Comparison of ENCODE assay signal across 1 cellular context in the genomic region with DNA sequence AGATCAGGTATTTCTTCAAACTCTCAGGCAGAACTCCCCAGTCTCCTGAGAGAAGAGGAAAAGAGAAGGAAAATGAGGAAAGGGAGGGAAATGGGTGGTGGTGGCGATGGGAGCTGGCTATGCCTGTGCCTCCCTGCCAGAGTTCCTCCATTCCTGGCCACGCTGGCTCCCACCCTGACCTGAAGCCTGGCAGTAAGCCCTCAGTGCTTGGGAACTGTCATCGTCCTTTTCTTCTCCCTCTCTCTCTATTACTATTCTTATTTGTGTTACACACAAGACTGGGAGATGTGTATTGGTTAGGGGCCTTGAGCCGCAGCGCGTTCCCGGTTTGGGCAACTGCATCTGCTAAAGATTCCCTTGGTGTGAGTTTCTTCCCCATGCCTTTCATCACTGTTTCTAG.
TF ChIP-seq lines count a peak whose summit lies in the region.

No MANE protein-coding gene starts in this region.

TF ChIP-seq in WTC11, 78 proteins besides CTCF, POLR2A, EP300 and RAD21:
- TF ChIP-seq SP1 (CRISPR knock-in tag; conservative IDR thresholded peaks at IDR 0.05) = no peak
- TF ChIP-seq, protein P1, sequence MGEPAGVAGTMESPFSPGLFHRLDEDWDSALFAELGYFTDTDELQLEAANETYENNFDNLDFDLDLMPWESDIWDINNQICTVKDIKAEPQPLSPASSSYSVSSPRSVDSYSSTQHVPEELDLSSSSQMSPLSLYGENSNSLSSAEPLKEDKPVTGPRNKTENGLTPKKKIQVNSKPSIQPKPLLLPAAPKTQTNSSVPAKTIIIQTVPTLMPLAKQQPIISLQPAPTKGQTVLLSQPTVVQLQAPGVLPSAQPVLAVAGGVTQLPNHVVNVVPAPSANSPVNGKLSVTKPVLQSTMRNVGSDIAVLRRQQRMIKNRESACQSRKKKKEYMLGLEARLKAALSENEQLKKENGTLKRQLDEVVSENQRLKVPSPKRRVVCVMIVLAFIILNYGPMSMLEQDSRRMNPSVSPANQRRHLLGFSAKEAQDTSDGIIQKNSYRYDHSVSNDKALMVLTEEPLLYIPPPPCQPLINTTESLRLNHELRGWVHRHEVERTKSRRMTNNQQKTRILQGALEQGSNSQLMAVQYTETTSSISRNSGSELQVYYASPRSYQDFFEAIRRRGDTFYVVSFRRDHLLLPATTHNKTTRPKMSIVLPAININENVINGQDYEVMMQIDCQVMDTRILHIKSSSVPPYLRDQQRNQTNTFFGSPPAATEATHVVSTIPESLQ (CRISPR knock-in tag; IDR thresholded peaks at IDR 0.05) = no peak
- TF ChIP-seq, protein P2, sequence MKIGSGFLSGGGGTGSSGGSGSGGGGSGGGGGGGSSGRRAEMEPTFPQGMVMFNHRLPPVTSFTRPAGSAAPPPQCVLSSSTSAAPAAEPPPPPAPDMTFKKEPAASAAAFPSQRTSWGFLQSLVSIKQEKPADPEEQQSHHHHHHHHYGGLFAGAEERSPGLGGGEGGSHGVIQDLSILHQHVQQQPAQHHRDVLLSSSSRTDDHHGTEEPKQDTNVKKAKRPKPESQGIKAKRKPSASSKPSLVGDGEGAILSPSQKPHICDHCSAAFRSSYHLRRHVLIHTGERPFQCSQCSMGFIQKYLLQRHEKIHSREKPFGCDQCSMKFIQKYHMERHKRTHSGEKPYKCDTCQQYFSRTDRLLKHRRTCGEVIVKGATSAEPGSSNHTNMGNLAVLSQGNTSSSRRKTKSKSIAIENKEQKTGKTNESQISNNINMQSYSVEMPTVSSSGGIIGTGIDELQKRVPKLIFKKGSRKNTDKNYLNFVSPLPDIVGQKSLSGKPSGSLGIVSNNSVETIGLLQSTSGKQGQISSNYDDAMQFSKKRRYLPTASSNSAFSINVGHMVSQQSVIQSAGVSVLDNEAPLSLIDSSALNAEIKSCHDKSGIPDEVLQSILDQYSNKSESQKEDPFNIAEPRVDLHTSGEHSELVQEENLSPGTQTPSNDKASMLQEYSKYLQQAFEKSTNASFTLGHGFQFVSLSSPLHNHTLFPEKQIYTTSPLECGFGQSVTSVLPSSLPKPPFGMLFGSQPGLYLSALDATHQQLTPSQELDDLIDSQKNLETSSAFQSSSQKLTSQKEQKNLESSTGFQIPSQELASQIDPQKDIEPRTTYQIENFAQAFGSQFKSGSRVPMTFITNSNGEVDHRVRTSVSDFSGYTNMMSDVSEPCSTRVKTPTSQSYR (CRISPR knock-in tag; IDR thresholded peaks at IDR 0.05) = no peak
- no peak for TF ChIP-seq RELA (CRISPR knock-in tag; IDR thresholded peaks at IDR 0.05; ENCODE audit: borderline replicate concordance)
- no peak for TF ChIP-seq NR3C1 (CRISPR knock-in tag; conservative IDR thresholded peaks at IDR 0.05; ENCODE audit: low read depth)
- TF ChIP-seq, protein P3, sequence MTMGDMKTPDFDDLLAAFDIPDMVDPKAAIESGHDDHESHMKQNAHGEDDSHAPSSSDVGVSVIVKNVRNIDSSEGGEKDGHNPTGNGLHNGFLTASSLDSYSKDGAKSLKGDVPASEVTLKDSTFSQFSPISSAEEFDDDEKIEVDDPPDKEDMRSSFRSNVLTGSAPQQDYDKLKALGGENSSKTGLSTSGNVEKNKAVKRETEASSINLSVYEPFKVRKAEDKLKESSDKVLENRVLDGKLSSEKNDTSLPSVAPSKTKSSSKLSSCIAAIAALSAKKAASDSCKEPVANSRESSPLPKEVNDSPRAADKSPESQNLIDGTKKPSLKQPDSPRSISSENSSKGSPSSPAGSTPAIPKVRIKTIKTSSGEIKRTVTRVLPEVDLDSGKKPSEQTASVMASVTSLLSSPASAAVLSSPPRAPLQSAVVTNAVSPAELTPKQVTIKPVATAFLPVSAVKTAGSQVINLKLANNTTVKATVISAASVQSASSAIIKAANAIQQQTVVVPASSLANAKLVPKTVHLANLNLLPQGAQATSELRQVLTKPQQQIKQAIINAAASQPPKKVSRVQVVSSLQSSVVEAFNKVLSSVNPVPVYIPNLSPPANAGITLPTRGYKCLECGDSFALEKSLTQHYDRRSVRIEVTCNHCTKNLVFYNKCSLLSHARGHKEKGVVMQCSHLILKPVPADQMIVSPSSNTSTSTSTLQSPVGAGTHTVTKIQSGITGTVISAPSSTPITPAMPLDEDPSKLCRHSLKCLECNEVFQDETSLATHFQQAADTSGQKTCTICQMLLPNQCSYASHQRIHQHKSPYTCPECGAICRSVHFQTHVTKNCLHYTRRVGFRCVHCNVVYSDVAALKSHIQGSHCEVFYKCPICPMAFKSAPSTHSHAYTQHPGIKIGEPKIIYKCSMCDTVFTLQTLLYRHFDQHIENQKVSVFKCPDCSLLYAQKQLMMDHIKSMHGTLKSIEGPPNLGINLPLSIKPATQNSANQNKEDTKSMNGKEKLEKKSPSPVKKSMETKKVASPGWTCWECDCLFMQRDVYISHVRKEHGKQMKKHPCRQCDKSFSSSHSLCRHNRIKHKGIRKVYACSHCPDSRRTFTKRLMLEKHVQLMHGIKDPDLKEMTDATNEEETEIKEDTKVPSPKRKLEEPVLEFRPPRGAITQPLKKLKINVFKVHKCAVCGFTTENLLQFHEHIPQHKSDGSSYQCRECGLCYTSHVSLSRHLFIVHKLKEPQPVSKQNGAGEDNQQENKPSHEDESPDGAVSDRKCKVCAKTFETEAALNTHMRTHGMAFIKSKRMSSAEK (CRISPR knock-in tag; IDR thresholded peaks at IDR 0.05; ENCODE audit: borderline replicate concordance) = no peak
- TF ChIP-seq GRHL2 (CRISPR knock-in tag; IDR thresholded peaks at IDR 0.05; ENCODE audit: insufficient replicate concordance, severe bottlenecking) = no peak
- TF ChIP-seq MXD4 (CRISPR knock-in tag; IDR thresholded peaks at IDR 0.05; ENCODE audit: borderline replicate concordance) = no peak
- TF ChIP-seq, protein P4, sequence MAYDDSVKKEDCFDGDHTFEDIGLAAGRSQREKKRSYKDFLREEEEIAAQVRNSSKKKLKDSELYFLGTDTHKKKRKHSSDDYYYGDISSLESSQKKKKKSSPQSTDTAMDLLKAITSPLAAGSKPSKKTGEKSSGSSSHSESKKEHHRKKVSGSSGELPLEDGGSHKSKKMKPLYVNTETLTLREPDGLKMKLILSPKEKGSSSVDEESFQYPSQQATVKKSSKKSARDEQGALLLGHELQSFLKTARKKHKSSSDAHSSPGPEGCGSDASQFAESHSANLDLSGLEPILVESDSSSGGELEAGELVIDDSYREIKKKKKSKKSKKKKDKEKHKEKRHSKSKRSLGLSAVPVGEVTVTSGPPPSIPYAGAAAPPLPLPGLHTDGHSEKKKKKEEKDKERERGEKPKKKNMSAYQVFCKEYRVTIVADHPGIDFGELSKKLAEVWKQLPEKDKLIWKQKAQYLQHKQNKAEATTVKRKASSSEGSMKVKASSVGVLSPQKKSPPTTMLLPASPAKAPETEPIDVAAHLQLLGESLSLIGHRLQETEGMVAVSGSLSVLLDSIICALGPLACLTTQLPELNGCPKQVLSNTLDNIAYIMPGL (CRISPR knock-in tag; IDR thresholded peaks at IDR 0.05) = no peak
TF ChIP-seq in WTC11: peak in this region for 0.
